25 cellular contexts compared by ENCODE assay signal in the genomic region with DNA sequence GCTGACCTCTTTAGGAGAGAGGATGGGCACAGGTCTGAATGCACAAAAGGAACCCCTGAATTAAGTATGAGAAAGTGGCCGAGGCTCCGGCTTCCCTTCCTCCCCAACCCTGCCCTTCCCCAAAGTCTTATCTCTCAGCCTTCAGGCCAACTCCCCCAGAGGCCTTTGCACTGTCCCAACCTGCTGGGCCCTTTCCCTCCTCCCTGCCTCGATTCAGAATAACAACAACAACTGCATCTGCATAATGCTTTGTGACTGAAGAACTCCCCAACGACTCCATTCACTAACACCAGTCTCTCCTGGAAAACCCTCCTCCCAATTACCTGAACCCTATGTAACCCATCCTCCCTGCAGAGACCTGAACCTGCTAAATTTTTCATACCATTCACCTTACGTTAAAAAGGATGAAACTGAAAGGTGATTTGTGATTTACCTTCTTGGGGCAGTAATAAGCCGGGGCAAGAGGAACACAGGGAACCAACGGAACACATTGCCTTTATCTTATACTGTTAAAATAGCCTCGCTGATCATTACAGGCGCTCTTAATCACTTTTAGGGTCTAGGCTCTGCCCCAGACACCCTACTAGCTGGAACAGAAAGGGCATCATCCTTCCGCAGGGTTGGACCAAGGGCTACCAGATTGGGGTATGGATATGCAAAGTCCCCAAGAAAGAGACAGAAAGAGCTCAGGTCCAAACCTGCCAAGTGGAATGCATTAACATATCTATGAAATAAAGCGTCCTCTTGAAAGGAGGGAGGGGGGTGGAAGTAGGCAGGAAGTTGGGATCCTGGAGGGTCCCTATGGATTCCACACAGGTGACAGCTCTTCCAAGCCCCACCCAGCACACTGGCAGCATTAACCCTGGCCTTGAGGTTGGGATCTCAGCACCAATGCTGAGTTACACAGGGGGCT.
DNase-seq lines count a peak whose midpoint lies in the region; ATAC-seq and TF ChIP-seq lines count a peak whose summit lies in the region.
"Had no signal": no experiment of that assay in that cellular context is flagged by ENCODE, and none has a peak within 500 bp of the region (broad histone marks: within the 10 kb centered on the region; RNA-seq: fewer than 3 reads in every experiment).

No MANE protein-coding gene starts in this region.

- no peak overlapping the region for H3K27ac ChIP-seq in RWPE1
- H3K27ac ChIP-seq: foreskin keratinocyte, pancreas, right atrium auricular region, SK-N-MC, stomach, tibial nerve had no signal

- DNase-seq in ELF-1 (ENCODE audit: low read depth, low spot score) (peak; percentile 92), HUDEP-2 (lab: John Stamatoyannopoulos, UW; ENCODE audit: unreplicated experiment in 76 of 76) (peak in 54 of 76 experiments; percentile 4 to 60 (median 32)), iPS-NIHi7 (ENCODE audit: extremely low spot score) (peak; percentile 78), RWPE1 (ENCODE audit: low spot score) (no peak), NCI-H2196 (lab: John Stamatoyannopoulos, UW; ENCODE audit: unreplicated experiment) (no peak)
- DNase-seq: activated CD4-positive, CD25-positive, alpha-beta regulatory T cell; activated naive CD4-positive, alpha-beta T cell treated with Interleukin-2 at 50 U/mL for 16 hours; activated T-cell treated with anti-CD3 and anti-CD28 coated beads, Interleukin-2, amount 50 U/mL, for 1 hour; CD4-positive, alpha-beta memory T cell; central memory CD4-positive, alpha-beta T cell; foreskin keratinocyte; midbrain; NCI-H1417; NCI-H446 treated with DMSO at 0.1 percent for 48 hours; stimulated activated CD4-positive, alpha-beta T cell treated with anti-CD3 and anti-CD28 coated beads, Interleukin-12 subunit alpha, Interleukin-12 subunit beta, amount 100 ng/mL, for 4 hours; stomach had no signal

- peak overlapping the region; percentile 47 for H3K27ac Mint-ChIP-seq in dendritic cell treated with granulocyte-macrophage colony-stimulating factor and Interleukin-4, amounts not matched to agents 40 ng/mL and 50 ng/mL, for 4 days
- H3K27ac Mint-ChIP-seq: T-helper 2 cell treated with Interferon-gamma antibody and Interleukin-4, amounts not matched to agents 5 μg/mL and 100 μg/mL, for 36 hours had no signal

- no peaks in the 10 kb centered on the region for H3K9me3 Mint-ChIP-seq in dendritic cell treated with granulocyte-macrophage colony-stimulating factor and Interleukin-4, amounts not matched to agents 40 ng/mL and 50 ng/mL, for 4 days
- H3K9me3 Mint-ChIP-seq: natural killer cell treated with Interleukin-12 subunit alpha and Interleukin-12 subunit beta and Interleukin-15 and Interleukin-18, amount 100 ng/mL, for 72 hours; T-helper 2 cell treated with Interferon-gamma antibody and Interleukin-4, amounts not matched to agents 5 μg/mL and 100 μg/mL, for 36 hours had no signal

- POLR2A ChIA-PET in RWPE1 (lab: Yijun Ruan, JAX; ENCODE audit: low non-redundant PET) = interaction anchor here (0.5 kb wide), 1 partner anchor 84 kb away, joined by 5 read pairs; no protein-coding TSS in a partner anchor

- TF ChIP-seq CTCF in RWPE1 (conservative IDR thresholded peaks at IDR 0.05; ENCODE audit: low read depth) = no peak

- intact Hi-C loops in dendritic cell treated with granulocyte-macrophage colony-stimulating factor and Interleukin-4, amounts not matched to agents 40 ng/mL and 50 ng/mL, for 4 days (cut with micrococcal nuclease) = no loop called here

- peaks cover 23% of the 10 kb centered on the region for H3K36me3 Mint-ChIP-seq in dendritic cell treated with granulocyte-macrophage colony-stimulating factor and Interleukin-4, amounts not matched to agents 40 ng/mL and 50 ng/mL, for 4 days (ENCODE audit: low read depth)
- H3K36me3 Mint-ChIP-seq: natural killer cell treated with Interleukin-12 subunit alpha and Interleukin-12 subunit beta and Interleukin-15 and Interleukin-18, amount 100 ng/mL, for 72 hours had no signal

- H3K4me1 Mint-ChIP-seq in dendritic cell treated with granulocyte-macrophage colony-stimulating factor and Interleukin-4, amounts not matched to agents 40 ng/mL and 50 ng/mL, for 4 days (ENCODE audit: low read depth) = peaks cover 58% of the 10 kb centered on the region

- CTCF ChIA-PET in RWPE1 (lab: Yijun Ruan, JAX) = interaction anchor here (0.6 to 1.0 kb wide), 2 partner anchors 23 to 235 kb away, joined by 3 read pairs; no protein-coding TSS in a partner anchor

- H3K27me3 Mint-ChIP-seq in dendritic cell treated with granulocyte-macrophage colony-stimulating factor and Interleukin-4, amounts not matched to agents 40 ng/mL and 50 ng/mL, for 4 days = no peaks in the 10 kb centered on the region
- H3K27me3 Mint-ChIP-seq: CD4-positive, alpha-beta memory T cell; natural killer cell treated with Interleukin-12 subunit alpha and Interleukin-12 subunit beta and Interleukin-15 and Interleukin-18, amount 100 ng/mL, for 72 hours had no signal

- H3K4me3 Mint-ChIP-seq in dendritic cell treated with granulocyte-macrophage colony-stimulating factor and Interleukin-4, amounts not matched to agents 40 ng/mL and 50 ng/mL, for 4 days = no peak overlapping the region
- H3K4me3 Mint-ChIP-seq: CD4-positive, alpha-beta memory T cell; natural killer cell treated with Interleukin-12 subunit alpha and Interleukin-12 subunit beta and Interleukin-15 and Interleukin-18, amount 100 ng/mL, for 72 hours; T-helper 2 cell treated with Interferon-gamma antibody and Interleukin-4, amounts not matched to agents 5 μg/mL and 100 μg/mL, for 36 hours had no signal

- ATAC-seq in GM18511 (IDR thresholded peaks at IDR 0.05; ENCODE audit: unreplicated experiment) = no peak
- ATAC-seq: foreskin keratinocyte; HepG2; natural killer cell treated with Interleukin-12 subunit alpha and Interleukin-12 subunit beta and Interleukin-15 and Interleukin-18, amount 100 ng/mL, for 72 hours; pancreas had no signal

Comparison
In these comparisons a context has a peak if more than half of its experiments do, and no peak if none do; other contexts are left out.
1. DNase-seq: peak in ELF-1 (single experiment), HUDEP-2 (54 of 76) and iPS-NIHi7 (single experiment); none in RWPE1 (single experiment) and NCI-H2196 (single experiment).